ENCODE assay signal across 17 cellular contexts in genomic region chr2:183253441-183254130, GRCh38.
"Had no signal": no experiment of that assay in that cellular context is flagged by ENCODE, and none has a peak within 500 bp of the region (broad histone marks: within the 10 kb centered on the region; RNA-seq: fewer than 3 reads in every experiment).

No MANE protein-coding gene starts in this region.

- H3K36me3 Mint-ChIP-seq: activated CD4-positive, alpha-beta memory T cell treated with anti-CD3 and anti-CD28 coated beads for 36 hours; activated CD8-positive, alpha-beta memory T cell treated with anti-CD3 and anti-CD28 coated beads, Interleukin-2, amount 10 ng/mL, durations not matched to agents 7 days and 5 days; activated naive CD4-positive, alpha-beta T cell treated with anti-CD3 and anti-CD28 coated beads, Interleukin-2, amount 10 ng/mL, durations not matched to agents 7 days and 5 days; naive thymus-derived CD4-positive, alpha-beta T cell; stimulated activated naive B cell treated with anti-CD40 and anti-IgM and Interleukin-4, amounts not matched to agents 10 μg/mL and 1 μg/mL and 100 μg/mL, for 72 hours had no signal

- H3K27ac ChIP-seq: ascending aorta, breast epithelium, heart right ventricle, transverse colon, vagina, WERI-Rb-1 had no signal

- H3K4me3 ChIP-seq: ascending aorta, breast epithelium, heart right ventricle, mucosa of descending colon, transverse colon, vagina had no signal

- H3K27me3 Mint-ChIP-seq: activated CD4-positive, alpha-beta T cell treated with anti-CD3 and anti-CD28 coated beads for 36 hours; activated CD8-positive, alpha-beta memory T cell treated with anti-CD3 and anti-CD28 coated beads, Interleukin-2, amount 10 ng/mL, durations not matched to agents 7 days and 5 days; activated naive CD4-positive, alpha-beta T cell treated with anti-CD3 and anti-CD28 coated beads, Interleukin-2, amount 10 ng/mL, durations not matched to agents 7 days and 5 days; activated T-cell treated with anti-CD3 and anti-CD28 coated beads, Interleukin-2, amount 50 U/mL, for 24 hours; dendritic cell treated with granulocyte-macrophage colony-stimulating factor and Interleukin-4, amounts not matched to agents 40 ng/mL and 50 ng/mL, for 4 days; naive thymus-derived CD4-positive, alpha-beta T cell; stimulated activated naive B cell treated with anti-CD40 and anti-IgM and Interleukin-4, amounts not matched to agents 10 μg/mL and 1 μg/mL and 100 μg/mL, for 72 hours had no signal

- H3K4me1 Mint-ChIP-seq: activated CD4-positive, alpha-beta T cell treated with anti-CD3 and anti-CD28 coated beads for 36 hours; activated CD8-positive, alpha-beta memory T cell treated with anti-CD3 and anti-CD28 coated beads, Interleukin-2, amount 10 ng/mL, durations not matched to agents 7 days and 5 days; activated naive CD4-positive, alpha-beta T cell treated with anti-CD3 and anti-CD28 coated beads, Interleukin-2, amount 10 ng/mL, durations not matched to agents 7 days and 5 days; naive thymus-derived CD4-positive, alpha-beta T cell; stimulated activated naive B cell treated with anti-CD40 and anti-IgM and Interleukin-4, amounts not matched to agents 10 μg/mL and 1 μg/mL and 100 μg/mL, for 72 hours had no signal

- DNase-seq: activated CD4-positive, alpha-beta memory T cell treated with anti-CD3 and anti-CD28 coated beads for 36 hours; activated CD4-positive, alpha-beta T cell treated with anti-CD3 and anti-CD28 coated beads for 36 hours; activated CD8-positive, alpha-beta memory T cell treated with anti-CD3 and anti-CD28 coated beads, Interleukin-2, amount 10 ng/mL, durations not matched to agents 7 days and 5 days; activated naive CD4-positive, alpha-beta T cell treated with anti-CD3 and anti-CD28 coated beads, Interleukin-2, amount 10 ng/mL, durations not matched to agents 7 days and 5 days; activated T-cell treated with anti-CD3 and anti-CD28 coated beads, Interleukin-2, amount 50 U/mL, for 24 hours; effector memory CD8-positive, alpha-beta T cell; heart right ventricle; mucosa of descending colon; naive thymus-derived CD4-positive, alpha-beta T cell; stimulated activated CD4-positive, alpha-beta T cell treated with anti-CD3 and anti-CD28 coated beads, Interleukin-4, amount 100 ng/mL, for 1 hour; stimulated activated naive B cell treated with anti-CD40 and anti-IgM and Interleukin-4, amounts not matched to agents 10 μg/mL and 1 μg/mL and 100 μg/mL, for 72 hours; transverse colon; WERI-Rb-1 had no signal

- H3K27me3 ChIP-seq: ascending aorta, breast epithelium, heart right ventricle, transverse colon, vagina had no signal

- H3K36me3 ChIP-seq: ascending aorta, breast epithelium, heart right ventricle, transverse colon, vagina, WERI-Rb-1 had no signal

- H3K9me3 Mint-ChIP-seq: activated CD4-positive, alpha-beta memory T cell treated with anti-CD3 and anti-CD28 coated beads for 36 hours; activated naive CD4-positive, alpha-beta T cell treated with anti-CD3 and anti-CD28 coated beads, Interleukin-2, amount 10 ng/mL, durations not matched to agents 7 days and 5 days; activated T-cell treated with anti-CD3 and anti-CD28 coated beads, Interleukin-2, amount 50 U/mL, for 24 hours; dendritic cell treated with granulocyte-macrophage colony-stimulating factor and Interleukin-4, amounts not matched to agents 40 ng/mL and 50 ng/mL, for 4 days; effector memory CD8-positive, alpha-beta T cell; naive thymus-derived CD4-positive, alpha-beta T cell; stimulated activated naive B cell treated with anti-CD40 and anti-IgM and Interleukin-4, amounts not matched to agents 10 μg/mL and 1 μg/mL and 100 μg/mL, for 72 hours had no signal

- H3K4me1 ChIP-seq: ascending aorta, breast epithelium, heart right ventricle, transverse colon, vagina had no signal

- H3K27ac Mint-ChIP-seq: activated CD4-positive, alpha-beta memory T cell treated with anti-CD3 and anti-CD28 coated beads for 36 hours; activated CD4-positive, alpha-beta T cell treated with anti-CD3 and anti-CD28 coated beads for 36 hours; activated CD8-positive, alpha-beta memory T cell treated with anti-CD3 and anti-CD28 coated beads, Interleukin-2, amount 10 ng/mL, durations not matched to agents 7 days and 5 days; activated naive CD4-positive, alpha-beta T cell treated with anti-CD3 and anti-CD28 coated beads, Interleukin-2, amount 10 ng/mL, durations not matched to agents 7 days and 5 days; activated T-cell treated with anti-CD3 and anti-CD28 coated beads, Interleukin-2, amount 50 U/mL, for 24 hours; dendritic cell treated with granulocyte-macrophage colony-stimulating factor and Interleukin-4, amounts not matched to agents 40 ng/mL and 50 ng/mL, for 4 days; effector memory CD8-positive, alpha-beta T cell; naive thymus-derived CD4-positive, alpha-beta T cell; stimulated activated naive B cell treated with anti-CD40 and anti-IgM and Interleukin-4, amounts not matched to agents 10 μg/mL and 1 μg/mL and 100 μg/mL, for 72 hours had no signal

- H3K4me3 Mint-ChIP-seq: activated CD4-positive, alpha-beta memory T cell treated with anti-CD3 and anti-CD28 coated beads for 36 hours; activated CD4-positive, alpha-beta T cell treated with anti-CD3 and anti-CD28 coated beads for 36 hours; activated CD8-positive, alpha-beta memory T cell treated with anti-CD3 and anti-CD28 coated beads, Interleukin-2, amount 10 ng/mL, durations not matched to agents 7 days and 5 days; activated naive CD4-positive, alpha-beta T cell treated with anti-CD3 and anti-CD28 coated beads, Interleukin-2, amount 10 ng/mL, durations not matched to agents 7 days and 5 days; activated T-cell treated with anti-CD3 and anti-CD28 coated beads, Interleukin-2, amount 50 U/mL, for 24 hours; dendritic cell treated with granulocyte-macrophage colony-stimulating factor and Interleukin-4, amounts not matched to agents 40 ng/mL and 50 ng/mL, for 4 days; effector memory CD8-positive, alpha-beta T cell; naive thymus-derived CD4-positive, alpha-beta T cell; stimulated activated naive B cell treated with anti-CD40 and anti-IgM and Interleukin-4, amounts not matched to agents 10 μg/mL and 1 μg/mL and 100 μg/mL, for 72 hours had no signal

- H3K9me3 ChIP-seq: ascending aorta, breast epithelium, heart right ventricle, mucosa of descending colon, transverse colon, vagina had no signal
